In genomic region chr6:73264446-73264845, GRCh38 we compare ENCODE assay signal across 13 cellular contexts. TPM values are rescaled to one million over a fixed set of nuclear protein-coding genes. Genes with fewer than 3 reads are reported as not detected.
DNase-seq lines count a peak whose midpoint lies in the region; ATAC-seq, FAIRE-seq and TF ChIP-seq lines count a peak whose summit lies in the region.
"Had no signal": no experiment of that assay in that cellular context is flagged by ENCODE, and none has a peak within 500 bp of the region (broad histone marks: within the 10 kb centered on the region; RNA-seq: fewer than 3 reads in every experiment).

No MANE protein-coding gene starts in this region.

- no peak overlapping the region for H3K4me3 ChIP-seq in KMS-11 (IDR thresholded peaks at IDR 0.05; ENCODE audit: insufficient read depth, low read depth, low read length)
- peak overlapping the region; percentile 99; the same call in 1 of the 2 replicates for H3K4me3 ChIP-seq in GM12878
- H3K4me3 ChIP-seq in heart left ventricle: no peak overlapping the region
- H3K4me3 ChIP-seq in foreskin fibroblast (ENCODE audit: low read depth in 1 of 2, low read length in 2 of 2): no peak overlapping the region

- H3K27me3 ChIP-seq in KMS-11 (ENCODE audit: insufficient read depth, low read depth) (no peaks in the 10 kb centered on the region), GM12878 (replicated peaks in 1 of 2; ENCODE audit: control insufficient read depth in 2 of 2, insufficient read depth in 2 of 2, low read length in 1 of 2) (no peaks in the 10 kb centered on the region), heart left ventricle (no peaks in the 10 kb centered on the region)
- H3K27me3 ChIP-seq: gastroesophageal sphincter had no signal

- POLR2A ChIA-PET in GM12878 (lab: Charles Lee): interaction anchor here (0.9 kb wide), 1 partner anchor 12 kb away, joined by 3 read pairs; no protein-coding TSS in a partner anchor

- no peaks in the 10 kb centered on the region for H4K20me1 ChIP-seq in KMS-11 (ENCODE audit: insufficient read depth)
- no peaks in the 10 kb centered on the region for H4K20me1 ChIP-seq in GM12878 (ENCODE audit: control insufficient read depth, insufficient read depth)

- H3K4me2 ChIP-seq in KMS-11 (peak overlapping the region; percentile 79; the same call in 1 of the 2 replicates), GM12878 (ENCODE audit: control insufficient read depth, insufficient read depth) (peak overlapping the region; percentile 98; the same call in 1 of the 2 replicates)

- 91% methylated on average over 3 of the region's 3 CpGs for WGBS in GM12878 (ENCODE audit: insufficient coverage, insufficient replicate concordance, low lambda C conversion rate, missing lambda C conversion rate)
- 89 to 99% (median 94%) methylated on average over 3 of the region's 3 CpGs for WGBS in heart left ventricle, 4 donors

- RAD21 ChIA-PET in GM12878 (lab: Charles Lee; ENCODE audit: unreplicated experiment): interaction anchor here (0.7 kb wide), 1 partner anchor 135 kb away, joined by 3 read pairs; no protein-coding TSS in a partner anchor

- H3K4me1 ChIP-seq in KMS-11 (ENCODE audit: low read depth, poor library complexity, severe bottlenecking): peaks cover 8% of the 10 kb centered on the region
- H3K4me1 ChIP-seq in GM12878 (ENCODE audit: control insufficient read depth, insufficient read depth, low read length): peaks cover 10% of the 10 kb centered on the region
- H3K4me1 ChIP-seq in heart left ventricle: peaks cover 0 to 14% (median 6%) of the 10 kb centered on the region in 12 donors

- SMC1A ChIA-PET in GM12878 (lab: Charles Lee; ENCODE audit: uncharacterized antibody, unreplicated experiment): interaction anchor here (0.7 to 1.2 kb wide), 2 partner anchors 14 to 63 kb away, joined by 3 read pairs; no protein-coding TSS in a partner anchor

- TF ChIP-seq RAD21 in GM12878 (IDR thresholded peaks at IDR 0.05; ENCODE audit: insufficient read depth, low read depth, low read length): no peak

- intact Hi-C loops in GM12878 (cut with micrococcal nuclease; ENCODE audit: unreplicated experiment) (no loop called here), heart left ventricle (cut with DNase I) (no loop called here), posterior vena cava (cut with DNase I) (no loop called here)

- H2AFZ ChIP-seq in KMS-11 (ENCODE audit: low read depth): no peak overlapping the region
- no peak overlapping the region for H2AFZ ChIP-seq in GM12878 (ENCODE audit: control insufficient read depth, low read depth, low read length)

- CTCF ChIA-PET in GM12878 (lab: Yijun Ruan, JAX): interaction anchor here (0.6 to 1.2 kb wide), 3 partner anchors 13 to 124 kb away, joined by 3 read pairs; no protein-coding TSS in a partner anchor

- no peaks in the 10 kb centered on the region for H3K27me3 Mint-ChIP-seq in nephron (ENCODE audit: low read depth)

- TF ChIP-seq EP300 in GM12878 (IDR thresholded peaks at IDR 0.05; ENCODE audit: borderline replicate concordance in 1 of 2, control insufficient read depth in 1 of 2, low read depth in 2 of 2, low read length in 2 of 2): no peak

- H3K9ac ChIP-seq in KMS-11 (no peak overlapping the region), GM12878 (ENCODE audit: control insufficient read depth, insufficient read depth, low read length) (no peak overlapping the region)

- no peak overlapping the region for H3K27ac Mint-ChIP-seq in nephron

- H3K9me3 Mint-ChIP-seq in nephron: peaks cover 4% of the 10 kb centered on the region

- FAIRE-seq in GM12878 (lab: Jason Lieb, UNC): no peak

- TF ChIP-seq POLR2A in GM12878 (IDR thresholded peaks at IDR 0.05; ENCODE audit: low read depth, low read length): no peak
- TF ChIP-seq POLR2A in heart left ventricle (IDR thresholded peaks at IDR 0.05): no peak

- H3K4me1 Mint-ChIP-seq in nephron: peaks cover 6% of the 10 kb centered on the region

- no TSS peak for BruUV-seq in GM12878 (replicated peaks; lab: Mats Ljungman, UMichigan)

- H3K79me2 ChIP-seq in KMS-11 (ENCODE audit: insufficient read depth, low read depth) (no peaks in the 10 kb centered on the region), GM12878 (ENCODE audit: control insufficient read depth, insufficient read depth, low read length) (peaks cover 12% of the 10 kb centered on the region)

- in situ Hi-C loops in GM12878 (cut with MboI): no loop called here

- H3K36me3 ChIP-seq in KMS-11 (ENCODE audit: insufficient read depth): no peaks in the 10 kb centered on the region
- no peaks in the 10 kb centered on the region for H3K36me3 ChIP-seq in GM12878 (ENCODE audit: control insufficient read depth in 2 of 2, insufficient read depth in 2 of 2, low read length in 1 of 2)
- H3K36me3 ChIP-seq in heart left ventricle: no peaks in the 10 kb centered on the region

- H3K36me3 Mint-ChIP-seq in nephron (ENCODE audit: low read depth): peaks cover 46% of the 10 kb centered on the region

- H3K4me3 Mint-ChIP-seq in nephron: peak overlapping the region; percentile 73 to 85 (median 84)

- H3K9me3 ChIP-seq in GM12878 (replicated peaks; ENCODE audit: control insufficient read depth, insufficient read depth, low read length): no peaks in the 10 kb centered on the region
- H3K9me3 ChIP-seq in heart left ventricle: no peaks in the 10 kb centered on the region
- H3K9me3 ChIP-seq: gastroesophageal sphincter had no signal

- peak; percentile 69 for DNase-seq in DMS53 (lab: John Stamatoyannopoulos, UW)
- DNase-seq in GM12878 (ENCODE audit: low read depth, low spot score): no peak
- DNase-seq in heart left ventricle: no peak
- DNase-seq in posterior vena cava (ENCODE audit: low spot score): no peak
- no peak for DNase-seq in foreskin fibroblast
- DNase-seq: stimulated activated naive CD4-positive, alpha-beta T cell treated with Interleukin-2 at 50 U/mL for 16 hours had no signal

- ATAC-seq in GM12878 (no peak), heart left ventricle (no peak), GM18909 (IDR thresholded peaks at IDR 0.05; ENCODE audit: poor library complexity, unreplicated experiment) (no peak)
- ATAC-seq: gastroesophageal sphincter had no signal

- no peak for TF ChIP-seq CTCF in KMS-11 (conservative IDR thresholded peaks at IDR 0.05; ENCODE audit: low read depth, low read length)
- TF ChIP-seq CTCF in GM12878 (IDR thresholded peaks at IDR 0.05 in 2 of 3, conservative IDR thresholded peaks at IDR 0.05 in 1 of 3; ENCODE audit: control insufficient read depth in 2 of 3, extremely low read depth in 1 of 3, insufficient read depth in 1 of 3, low read depth in 3 of 3, low read length in 3 of 3): no peak
- no peak for TF ChIP-seq CTCF in nephron (IDR thresholded peaks at IDR 0.05; ENCODE audit: unreplicated experiment in 3 of 3)
- no peak for TF ChIP-seq CTCF in heart left ventricle (IDR thresholded peaks at IDR 0.05)
- no peak for TF ChIP-seq CTCF in foreskin fibroblast (IDR thresholded peaks at IDR 0.05; ENCODE audit: low read depth, low read length)

- no peak overlapping the region for H3K27ac ChIP-seq in KMS-11
- no peak overlapping the region for H3K27ac ChIP-seq in GM12878 (ENCODE audit: control insufficient read depth, insufficient read depth)
- no peak overlapping the region for H3K27ac ChIP-seq in heart left ventricle

TF ChIP-seq in GM12878, 131 proteins besides CTCF, POLR2A, EP300 and RAD21 (continues in another document):
- no peak for TF ChIP-seq DPF2 (IDR thresholded peaks at IDR 0.05)
- no peak for TF ChIP-seq FOS (IDR thresholded peaks at IDR 0.05; ENCODE audit: borderline replicate concordance, extremely low read depth, insufficient read length)
- TF ChIP-seq PAX5 (IDR thresholded peaks at IDR 0.05; ENCODE audit: borderline replicate concordance, low read depth, low read length): no peak

RNA-seq across cellular contexts. Expression of gene KHDC1, which starts 1.4 kb away (rescaled TPM):
- 6.0 and 6.1 TPM in 2 replicates for total RNA-seq in GM12878 (2013; cell fraction: nucleolus; rRNA removed)
- total RNA-seq in GM12878 (2014; rRNA removed) (3.3 and 3.4 TPM in 2 replicates), GM12878 (2014; rRNA removed; fragmentation: Illumina TruSeq; extraction: Trizol) (3.8 and 4.7 TPM in 2 replicates), GM12878 (2021) (5.3 and 6.4 TPM in 2 replicates), heart left ventricle (1 to 10 TPM in 2 of 9 donors, under 1 TPM in 4, not detected in 3; 0.25 to 1.1 (median 0.70) TPM), posterior vena cava (1 to 10 TPM in 1 of 2 donors, under 1 TPM in 1; 0.19 to 1.1 TPM)
- 3.1 TPM for polyA plus RNA-seq in GM12878 (2011; ENCODE audit: low read depth)
- polyA plus RNA-seq in GM12878 (2011; rRNA removed) (2.9 and 4.9 TPM in 2 replicates), GM12878 (2014; fragmentation: Illumina TruSeq; extraction: Trizol) (4.6 and 4.9 TPM in 2 replicates), GM12878 (2014; fragmentation: Nextera tagmentation; extraction: Ambion mirVana) (1 to 10 TPM; 7.6 to 8.7 TPM), GM12878 (2014; rRNA removed) (7.5 and 7.6 TPM in 2 replicates), GM12878 (2016; fragmentation: Nextera tagmentation; extraction: Ambion mirVana) (1 to 10 TPM; 6.1 to 6.6 TPM), heart left ventricle (1 to 10 TPM in 1 of 2 donors, under 1 TPM in 1; 0.80 to 1.1 TPM)
- 6.8 and 8.0 TPM in 2 replicates for polyA plus RNA-seq in GM12878 (2011; cell fraction: cytosol; rRNA removed)
- 10.9 and 13.6 TPM in 2 replicates for polyA plus RNA-seq in GM12878 (2011; cell fraction: nucleus; rRNA removed)
- polyA plus RNA-seq in GM12878 (2012): 3.7 and 4.0 TPM in 2 replicates
- 2.9 and 5.9 TPM in 2 replicates for polyA minus RNA-seq in GM12878 (2011; rRNA and poly(A)+ RNA removed)
- polyA minus RNA-seq in GM12878 (2011; cell fraction: cytosol; rRNA and poly(A)+ RNA removed): 2.0 and 2.2 TPM in 2 replicates
- polyA minus RNA-seq in GM12878 (2011; cell fraction: nucleus; rRNA and poly(A)+ RNA removed): 10.4 and 18.6 TPM in 2 replicates

RNA-seq across cellular contexts. Expression of gene KHDC1L, which starts 39.1 kb away (rescaled TPM):
- not detected in 2 replicates for total RNA-seq in GM12878 (2013; cell fraction: nucleolus; rRNA removed)
- not detected in 2 replicates for total RNA-seq in GM12878 (2014; rRNA removed)
- not detected in 2 replicates for total RNA-seq in GM12878 (2014; rRNA removed; fragmentation: Illumina TruSeq; extraction: Trizol)
- not detected in 2 replicates for total RNA-seq in GM12878 (2021)
- polyA plus RNA-seq in GM12878 (2011; ENCODE audit: low read depth): not detected
- 0.12 TPM in 1 of 2 replicates, not detected in the other for polyA plus RNA-seq in GM12878 (2011; rRNA removed)
- polyA plus RNA-seq in GM12878 (2011; cell fraction: cytosol; rRNA removed): 0.13 and 0.19 TPM in 2 replicates
- 0.37 TPM in 1 of 2 replicates, not detected in the other for polyA plus RNA-seq in GM12878 (2011; cell fraction: nucleus; rRNA removed)
- polyA plus RNA-seq in GM12878 (2012): 0.28 TPM in 1 of 2 replicates, not detected in the other
- 0.21 TPM in 1 of 2 replicates, not detected in the other for polyA plus RNA-seq in GM12878 (2014; fragmentation: Illumina TruSeq; extraction: Trizol)
- polyA plus RNA-seq in GM12878 (2014; fragmentation: Nextera tagmentation; extraction: Ambion mirVana): under 1 TPM; 0.13 to 0.37 TPM
- 0.27 TPM in 1 of 2 replicates, not detected in the other for polyA plus RNA-seq in GM12878 (2014; rRNA removed)
- polyA plus RNA-seq in GM12878 (2016; fragmentation: Nextera tagmentation; extraction: Ambion mirVana): under 1 TPM in 1 of 2 experiments, not detected in 1; 0.33 TPM
- not detected in 2 replicates for polyA minus RNA-seq in GM12878 (2011; rRNA and poly(A)+ RNA removed)
- polyA minus RNA-seq in GM12878 (2011; cell fraction: cytosol; rRNA and poly(A)+ RNA removed): not detected in 2 replicates
- not detected in 2 replicates for polyA minus RNA-seq in GM12878 (2011; cell fraction: nucleus; rRNA and poly(A)+ RNA removed)
- not detected for total RNA-seq in heart left ventricle
- polyA plus RNA-seq in heart left ventricle: not detected
- not detected for total RNA-seq in posterior vena cava
- total RNA-seq: chondrocyte, Daoy, gastroesophageal sphincter, mesenteric fat pad had no signal
